In genomic region chr13:66532845-66533244, GRCh38 we compare ENCODE assay signal across 31 cellular contexts.
"Had no signal": no experiment of that assay in that cellular context is flagged by ENCODE, and none has a peak within 500 bp of the region (broad histone marks: within the 10 kb centered on the region; RNA-seq: fewer than 3 reads in every experiment).

No MANE protein-coding gene starts in this region.

- H3K36me3 ChIP-seq: adrenal gland, cardiac muscle cell, gastrocnemius medialis, left ventricle myocardium inferior, ovary, vagina had no signal

- H3K27me3 ChIP-seq: adrenal gland, cardiac muscle cell, dorsolateral prefrontal cortex, gastrocnemius medialis, ovary, vagina had no signal

- DNase-seq: activated CD4-positive, alpha-beta memory T cell treated with anti-CD3 and anti-CD28 coated beads for 36 hours; activated CD4-positive, alpha-beta T cell treated with anti-CD3 and anti-CD28 coated beads, Interleukin-2, amount 10 ng/mL, durations not matched to agents 24 days and 14 days; activated CD4-positive, CD25-positive, alpha-beta regulatory T cell treated with anti-CD3 and anti-CD28 coated beads, Interleukin-2, amount 50 U/mL, for 72 hours; activated CD8-positive, alpha-beta memory T cell treated with anti-CD3 and anti-CD28 coated beads, Interleukin-2, amount 50 U/mL, for 4 hours; activated effector memory CD4-positive, alpha-beta T cell treated with anti-CD3 and anti-CD28 coated beads, Interleukin-2, amount 50 U/mL, for 16 hours; activated naive CD4-positive, alpha-beta T cell treated with anti-CD3 and anti-CD28 coated beads for 36 hours; activated naive CD8-positive, alpha-beta T cell treated with anti-CD3 and anti-CD28 coated beads for 36 hours; activated T-cell treated with anti-CD3 and anti-CD28 coated beads, Interleukin-2, amount 50 U/mL, for 1 hour; adrenal gland; aorta; effector memory CD4-positive, alpha-beta T cell; gastrocnemius medialis; glutamatergic neuron; left ventricle myocardium inferior; mesendoderm; mucosa of descending colon; ovary; small intestine; stimulated activated CD4-positive, alpha-beta T cell treated with anti-CD3 and anti-CD28 coated beads, Interleukin-4, amount 100 ng/mL, for 24 hours; stimulated activated CD8-positive, alpha-beta memory T cell treated with anti-CD3 and anti-CD28 coated beads, Interleukin-4, amount 100 ng/mL, for 48 hours; stimulated activated naive CD8-positive, alpha-beta T cell treated with anti-CD3 and anti-CD28 coated beads, Interleukin-15, amount 100 ng/mL, for 72 hours; substantia nigra had no signal

- H3K4me3 ChIP-seq: cardiac muscle cell, coronary artery, dorsolateral prefrontal cortex, gastrocnemius medialis, left ventricle myocardium inferior, lung, mucosa of descending colon, ovary, vagina had no signal

- H3K9me3 ChIP-seq: adrenal gland, gastrocnemius medialis, left ventricle myocardium inferior, mucosa of descending colon, ovary, vagina had no signal

- H3K4me1 ChIP-seq: adrenal gland, gastrocnemius medialis, left ventricle myocardium inferior, vagina had no signal

- ATAC-seq: gastrocnemius medialis; mucosa of descending colon; natural killer cell treated with Interleukin-12 subunit alpha and Interleukin-12 subunit beta and Interleukin-15 and Interleukin-18, amount 100 ng/mL, for 72 hours; sciatic nerve; stimulated activated memory B cell treated with anti-CD40 and anti-IgM and Interleukin-4, amounts not matched to agents 10 μg/mL and 1 μg/mL and 100 μg/mL, for 72 hours; stimulated activated naive CD8-positive, alpha-beta T cell treated with anti-CD3 and anti-CD28 coated beads, Interleukin-15, amount 100 ng/mL, for 72 hours had no signal

- H3K27ac ChIP-seq: adrenal gland, cardiac muscle cell, coronary artery, dorsolateral prefrontal cortex, gastrocnemius medialis, left ventricle myocardium inferior, ovary, vagina had no signal

- FAIRE-seq: islet of Langerhans had no signal
